Comparison of ENCODE assay signal across 8 cellular contexts in the genomic region with DNA sequence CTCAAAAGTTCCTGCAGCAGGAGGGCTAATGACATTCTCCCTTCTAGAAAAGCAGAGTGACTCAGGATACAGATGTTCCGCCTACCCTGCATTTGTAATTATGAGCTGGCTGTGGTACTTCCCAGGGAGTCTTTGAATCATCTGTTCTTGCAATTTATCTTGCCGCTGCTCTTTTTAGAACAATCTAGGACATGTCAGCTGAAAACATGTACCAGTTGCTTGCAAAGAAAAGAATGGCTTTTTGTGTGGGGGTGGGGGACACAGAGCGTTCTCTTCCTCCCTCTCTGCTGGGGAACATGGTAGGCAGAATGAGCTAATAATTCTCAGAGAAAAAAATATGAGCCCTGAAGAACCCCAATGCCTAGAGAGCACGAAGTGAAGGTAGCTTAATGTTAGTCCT. TPM values are rescaled to one million over a fixed set of nuclear protein-coding genes. Genes with fewer than 3 reads are reported as not detected.
A peak's percentile ranks its signal among the peaks of the same experiment; 100 is the strongest.
DNase-seq lines count a peak whose midpoint lies in the region; ATAC-seq, FAIRE-seq and TF ChIP-seq lines count a peak whose summit lies in the region.

No MANE protein-coding gene starts in this region.

- DNase-seq in Ammon's horn (ENCODE audit: low spot score): peak; percentile 64
- DNase-seq in NB4 (ENCODE audit: low read depth): peak; percentile 9
- no peak for DNase-seq in endothelial cell of umbilical vein (ENCODE audit: low read depth, low spot score)
- DNase-seq in osteoblast (ENCODE audit: insufficient read length, low spot score, missing footprints): peak; percentile 73
- no peak for DNase-seq in D341Med (ENCODE audit: low spot score)
- no peak for DNase-seq in cortex of kidney (lab: John Stamatoyannopoulos, UW)

- H3K36me3 ChIP-seq in endothelial cell of umbilical vein (ENCODE audit: control insufficient read depth in 2 of 2, extremely low read depth in 1 of 2, insufficient read depth in 2 of 2, low read length in 2 of 2) (no peaks in the 10 kb centered on the region), osteoblast (ENCODE audit: insufficient read depth, low read length) (no peaks in the 10 kb centered on the region)

- H3K9me3 ChIP-seq in endothelial cell of umbilical vein (replicated peaks; ENCODE audit: control insufficient read depth, insufficient read depth, low read length) (no peaks in the 10 kb centered on the region), osteoblast (ENCODE audit: low read depth, low read length) (no peaks in the 10 kb centered on the region)

- H4K20me1 ChIP-seq in endothelial cell of umbilical vein (replicated peaks; ENCODE audit: control insufficient read depth, extremely low read depth, insufficient read depth, low read length): no peaks in the 10 kb centered on the region
- H4K20me1 ChIP-seq in osteoblast (ENCODE audit: insufficient read depth, low read length): no peaks in the 10 kb centered on the region

- H2AFZ ChIP-seq in endothelial cell of umbilical vein (ENCODE audit: low read depth, low read length) (no peak overlapping the region), osteoblast (ENCODE audit: low read length) (peak overlapping the region; percentile 21)

- no peaks in the 10 kb centered on the region for H3K9me1 ChIP-seq in endothelial cell of umbilical vein (replicated peaks; ENCODE audit: control insufficient read depth, extremely low read depth, insufficient read depth, low read length)

- CTCF ChIA-PET in endothelial cell of umbilical vein (lab: Charles Lee): interaction anchor here (1.1 to 3.1 kb wide), 3 partner anchors 8 to 931 kb away, joined by 3 to 24 read pairs (median 5); no protein-coding TSS in a partner anchor

- no peak for TF ChIP-seq POLR2A in NB4 (IDR thresholded peaks at IDR 0.05; ENCODE audit: extremely low read depth, insufficient read length)
- no peak for TF ChIP-seq POLR2A in endothelial cell of umbilical vein (IDR thresholded peaks at IDR 0.05; ENCODE audit: low read depth, low read length)
- no peak for TF ChIP-seq POLR2A in GM18505 (IDR thresholded peaks at IDR 0.05; ENCODE audit: borderline replicate concordance, extremely low read depth, insufficient read depth, insufficient read length)

- BruUV-seq in endothelial cell of umbilical vein (replicated peaks; lab: Mats Ljungman, UMichigan): no TSS peak

- ATAC-seq in HG03139 (IDR thresholded peaks at IDR 0.05; ENCODE audit: unreplicated experiment) (no peak), GM18505 (IDR thresholded peaks at IDR 0.05; ENCODE audit: unreplicated experiment) (no peak)

- H3K27ac ChIP-seq in endothelial cell of umbilical vein (ENCODE audit: insufficient read depth, low read depth, low read length) (no peak overlapping the region), osteoblast (ENCODE audit: low read depth, low read length) (peak overlapping the region; percentile 70)

- dilution Hi-C loops in endothelial cell of umbilical vein (cut with MboI; ENCODE audit: extremely low pct_ligation_motif_present, low sequenced_read_pairs): no loop called here

- no peak overlapping the region for H3K9ac ChIP-seq in endothelial cell of umbilical vein (replicated peaks; ENCODE audit: extremely low read depth, insufficient read depth, low read length)

- intact Hi-C loops in endothelial cell of umbilical vein (cut with micrococcal nuclease): no loop called here

- H3K79me2 ChIP-seq in endothelial cell of umbilical vein (ENCODE audit: control insufficient read depth, insufficient read depth, low read length): no peaks in the 10 kb centered on the region
- H3K79me2 ChIP-seq in osteoblast (ENCODE audit: insufficient read depth, low read length): no peaks in the 10 kb centered on the region

- no peak overlapping the region for H3K4me2 ChIP-seq in endothelial cell of umbilical vein (ENCODE audit: insufficient read depth, low read length)
- H3K4me2 ChIP-seq in osteoblast (ENCODE audit: insufficient read depth, low read length): peak overlapping the region; percentile 69

- H3K4me3 ChIP-seq in NB4 (ENCODE audit: low read depth, low read length): no peak overlapping the region
- no peak overlapping the region for H3K4me3 ChIP-seq in endothelial cell of umbilical vein (replicated peaks in 1 of 3; ENCODE audit: insufficient read depth in 1 of 3, low read depth in 1 of 3, low read length in 3 of 3)
- H3K4me3 ChIP-seq in osteoblast (ENCODE audit: insufficient read depth, low read length): peak overlapping the region; percentile 23

- POLR2A ChIA-PET in endothelial cell of umbilical vein (lab: Charles Lee): no interaction called here

- FAIRE-seq in endothelial cell of umbilical vein (lab: Jason Lieb, UNC): no peak

- H3K27me3 ChIP-seq in endothelial cell of umbilical vein (ENCODE audit: control insufficient read depth in 2 of 2, insufficient read depth in 2 of 2, low read length in 2 of 2) (peaks cover 0 to 6% of the 10 kb centered on the region in 2 experiments), osteoblast (ENCODE audit: insufficient read depth, low read length) (no peaks in the 10 kb centered on the region)

- TF ChIP-seq CTCF in NB4 (IDR thresholded peaks at IDR 0.05; ENCODE audit: low read depth, low read length) (no peak), endothelial cell of umbilical vein (IDR thresholded peaks at IDR 0.05; ENCODE audit: extremely low read depth in 1 of 2, insufficient read depth in 1 of 2, low read depth in 1 of 2, low read length in 2 of 2) (no peak), osteoblast (IDR thresholded peaks at IDR 0.05; ENCODE audit: extremely low read depth, low read depth, low read length) (no peak)

- H3K4me1 ChIP-seq in endothelial cell of umbilical vein (ENCODE audit: control insufficient read depth, extremely low read depth, insufficient read depth, low read length): no peaks in the 10 kb centered on the region
- H3K4me1 ChIP-seq in osteoblast (ENCODE audit: insufficient read depth, low read length): peaks cover 25% of the 10 kb centered on the region

TF ChIP-seq in endothelial cell of umbilical vein, 7 proteins besides CTCF, POLR2A, EP300 and RAD21:
- TF ChIP-seq, protein P1, sequence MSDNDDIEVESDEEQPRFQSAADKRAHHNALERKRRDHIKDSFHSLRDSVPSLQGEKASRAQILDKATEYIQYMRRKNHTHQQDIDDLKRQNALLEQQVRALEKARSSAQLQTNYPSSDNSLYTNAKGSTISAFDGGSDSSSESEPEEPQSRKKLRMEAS (IDR thresholded peaks at IDR 0.05; ENCODE audit: insufficient read depth, insufficient read length): no peak
- peak; percentile 38 for TF ChIP-seq FOS (IDR thresholded peaks at IDR 0.05; ENCODE audit: borderline replicate concordance, insufficient read depth, low read length)
- no peak for TF ChIP-seq POLR2AphosphoS5 (IDR thresholded peaks at IDR 0.05; ENCODE audit: insufficient read depth, low read depth, low read length)
- TF ChIP-seq MYC (IDR thresholded peaks at IDR 0.05; ENCODE audit: low read depth, low read length): no peak
TF ChIP-seq in endothelial cell of umbilical vein: peak in this region for 1.

RNA-seq across cellular contexts. Expression of a gene that starts 51.7 kb away (rescaled TPM):
- total RNA-seq in endothelial cell of umbilical vein (16.7 and 19.0 TPM in 2 replicates), osteoblast (39.8 and 46.9 TPM in 2 replicates)
- 2.8 and 5.1 TPM in 2 replicates for polyA plus RNA-seq in endothelial cell of umbilical vein
- 8.2 and 8.6 TPM in 2 replicates for polyA plus RNA-seq in endothelial cell of umbilical vein (2011; cell fraction: cytosol; rRNA removed)
- polyA plus RNA-seq in endothelial cell of umbilical vein (2011; cell fraction: nucleus; rRNA removed): 28.3 and 36.8 TPM in 2 replicates
- polyA plus RNA-seq in endothelial cell of umbilical vein (2012): 19.5 and 22.4 TPM in 2 replicates
- 10.0 and 12.1 TPM in 2 replicates for polyA minus RNA-seq in endothelial cell of umbilical vein
- 11.7 TPM for polyA minus RNA-seq in endothelial cell of umbilical vein (2011; cell fraction: cytosol; rRNA and poly(A)+ RNA removed)
- polyA minus RNA-seq in endothelial cell of umbilical vein (2011; cell fraction: nucleus; rRNA and poly(A)+ RNA removed): 47.5 and 68.9 TPM in 2 replicates

Comparison
In these comparisons a context has a peak if more than half of its experiments do, and no peak if none do; other contexts are left out.
1. DNase-seq: peak in Ammon's horn (single experiment), NB4 (single experiment) and osteoblast (single experiment); none in endothelial cell of umbilical vein (single experiment), D341Med (single experiment) and cortex of kidney (single experiment).